ENCODE assay signal across 15 cellular contexts in the genomic region with DNA sequence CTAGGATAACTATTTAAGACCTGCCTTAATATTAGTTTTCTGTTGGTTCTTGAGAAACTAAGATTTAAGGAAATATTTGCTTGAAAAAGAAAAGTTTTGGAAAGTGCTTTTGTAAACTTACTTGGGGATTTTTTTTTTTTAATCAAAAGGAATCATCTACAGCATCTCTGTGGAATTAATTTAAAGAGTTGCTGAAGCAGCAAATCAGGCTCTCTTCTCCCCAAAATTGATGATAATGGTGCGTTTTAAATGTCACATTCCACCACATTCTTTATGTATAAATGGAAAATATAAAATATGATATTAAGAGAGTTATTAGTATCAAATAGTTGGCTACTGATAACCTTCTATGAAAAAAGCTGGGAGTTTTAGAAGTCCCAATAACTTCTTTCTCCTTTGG. TPM values are rescaled to one million over a fixed set of nuclear protein-coding genes. Genes with fewer than 3 reads are reported as not detected.
DNase-seq lines count a peak whose midpoint lies in the region; ATAC-seq and TF ChIP-seq lines count a peak whose summit lies in the region.
"Had no signal": no experiment of that assay in that cellular context is flagged by ENCODE, and none has a peak within 500 bp of the region (broad histone marks: within the 10 kb centered on the region; RNA-seq: fewer than 3 reads in every experiment).

No MANE protein-coding gene starts in this region.

- no peak for TF ChIP-seq CTCF in left ventricle myocardium inferior (IDR thresholded peaks at IDR 0.05; ENCODE audit: borderline replicate concordance)
- no peak for TF ChIP-seq CTCF in esophagus muscularis mucosa (IDR thresholded peaks at IDR 0.05)
- TF ChIP-seq CTCF in neural progenitor cell (IDR thresholded peaks at IDR 0.05), result no peak

- H3K36me3 ChIP-seq in left ventricle myocardium inferior, result no peaks in the 10 kb centered on the region
- H3K36me3 ChIP-seq in esophagus muscularis mucosa, result no peaks in the 10 kb centered on the region
- H3K36me3 ChIP-seq in neural progenitor cell, result no peaks in the 10 kb centered on the region

- no peak overlapping the region for H2AFZ ChIP-seq in neural progenitor cell (replicated peaks)

- H3F3A ChIP-seq in neural progenitor cell (ENCODE audit: low read depth), result peaks cover 58% of the 10 kb centered on the region

- peak overlapping the region; percentile 94 for H3K4me2 ChIP-seq in neural progenitor cell

- H3K27me3 Mint-ChIP-seq in neural progenitor cell (ENCODE audit: insufficient read depth, low read depth), result peaks cover 3% of the 10 kb centered on the region

- peak overlapping the region; percentile 74 for H3K4me3 ChIP-seq in left ventricle myocardium inferior
- H3K4me3 ChIP-seq in right cardiac atrium (ENCODE audit: low read length), result no peak overlapping the region
- peak overlapping the region in 1 of 4 donors; percentile 95 for H3K4me3 ChIP-seq in esophagus muscularis mucosa
- H3K4me3 ChIP-seq in neural progenitor cell, result peak overlapping the region; percentile 91

- peak overlapping the region; percentile 100 for H3K27ac ChIP-seq in left ventricle myocardium inferior (replicated peaks)
- H3K27ac ChIP-seq in right cardiac atrium (ENCODE audit: low read length), result no peak overlapping the region
- H3K27ac ChIP-seq in esophagus muscularis mucosa (replicated peaks in 1 of 4), result peak overlapping the region; percentile 99 to 100 (median 100)
- peak overlapping the region; percentile 97 for H3K27ac ChIP-seq in neural progenitor cell

- WGBS in right cardiac atrium, result 48% methylated on average over 1 of the region's 1 CpG
- 62% methylated on average over 1 of the region's 1 CpG for WGBS in esophagus muscularis mucosa

- peaks cover 91% of the 10 kb centered on the region for H3K79me2 ChIP-seq in neural progenitor cell (ENCODE audit: low read depth)

- DNase-seq in left ventricle myocardium inferior (no peak), right cardiac atrium (no peak), esophagus muscularis mucosa (ENCODE audit: extremely low spot score) (no peak), neural progenitor cell (ENCODE audit: low spot score) (no peak), glomerular visceral epithelial cell (ENCODE audit: extremely low spot score) (no peak), nucleus accumbens (lab: John Stamatoyannopoulos, UW) (no peak), NCI-H748 treated with DMSO at 0.1 percent for 48 hours (lab: John Stamatoyannopoulos, UW) (no peak)
- DNase-seq in activated T-cell treated with anti-CD3 and anti-CD28 coated beads, Interleukin-2, amount 50 U/mL, for 48 hours, result no peak
- DNase-seq: amygdala; GDM1; H7; left colon; NCI-H82; stimulated activated CD4-positive, alpha-beta T cell treated with anti-CD3 and anti-CD28 coated beads, Interleukin-15, amount 100 ng/mL, for 24 hours; stimulated activated naive CD4-positive, alpha-beta T cell had no signal

- H3K9me3 Mint-ChIP-seq in neural progenitor cell, result no peaks in the 10 kb centered on the region

- peaks cover 88% of the 10 kb centered on the region for H3K4me1 ChIP-seq in left ventricle myocardium inferior
- peaks cover 25% of the 10 kb centered on the region for H3K4me1 ChIP-seq in right cardiac atrium (ENCODE audit: control insufficient read depth, insufficient read depth, low read length)
- peaks cover 69 to 80% (median 77%) of the 10 kb centered on the region in 4 donors for H3K4me1 ChIP-seq in esophagus muscularis mucosa
- peaks cover 70% of the 10 kb centered on the region for H3K4me1 ChIP-seq in neural progenitor cell

- no peak for ATAC-seq in right cardiac atrium
- ATAC-seq: left colon had no signal

- H3K36me3 Mint-ChIP-seq in neural progenitor cell, result no peaks in the 10 kb centered on the region

- no peak overlapping the region for H3K9ac ChIP-seq in neural progenitor cell

- H4K20me1 ChIP-seq in neural progenitor cell (ENCODE audit: low read depth), result peaks cover 57% of the 10 kb centered on the region

- TF ChIP-seq POLR2A in esophagus muscularis mucosa (IDR thresholded peaks at IDR 0.05; ENCODE audit: low read depth), result no peak

- no peak overlapping the region for H3K4me3 Mint-ChIP-seq in neural progenitor cell

- H3K27me3 ChIP-seq in left ventricle myocardium inferior (ENCODE audit: low read depth) (no peaks in the 10 kb centered on the region), right cardiac atrium (ENCODE audit: control insufficient read depth, insufficient read depth) (no peaks in the 10 kb centered on the region), esophagus muscularis mucosa (no peaks in the 10 kb centered on the region), neural progenitor cell (no peaks in the 10 kb centered on the region)

- intact Hi-C loops in left ventricle myocardium inferior (cut with micrococcal nuclease) (no loop called here), right cardiac atrium (cut with DNase I) (loop anchor here in 1 of 4 donors (5.0 kb wide), 1 partner anchor 281 kb away; no protein-coding TSS in a partner anchor), esophagus muscularis mucosa (cut with DNase I) (no loop called here)

- no peak for TF ChIP-seq EP300 in esophagus muscularis mucosa (IDR thresholded peaks at IDR 0.05)

- no peaks in the 10 kb centered on the region for H3K9me3 ChIP-seq in left ventricle myocardium inferior (replicated peaks)
- H3K9me3 ChIP-seq in right cardiac atrium (ENCODE audit: control insufficient read depth, low read length), result no peaks in the 10 kb centered on the region
- H3K9me3 ChIP-seq in esophagus muscularis mucosa, result peaks cover 0 to 4% (median 0%) of the 10 kb centered on the region in 4 donors
- no peaks in the 10 kb centered on the region for H3K9me3 ChIP-seq in neural progenitor cell (ENCODE audit: low read depth)

- peaks cover 75% of the 10 kb centered on the region for H3K4me1 Mint-ChIP-seq in neural progenitor cell

- no peak overlapping the region for H3K27ac Mint-ChIP-seq in neural progenitor cell

RNA-seq across cellular contexts. Expression of gene KLF3, which starts 4.2 kb away (rescaled TPM):
- total RNA-seq in left ventricle myocardium inferior, result 16.5 TPM
- 10 to 100 TPM; 22.2 to 29.3 (median 25.4) TPM for total RNA-seq in right cardiac atrium
- polyA plus RNA-seq in right cardiac atrium, result 10.6 TPM
- 10 to 100 TPM; 30.8 to 50.4 (median 40.4) TPM for total RNA-seq in esophagus muscularis mucosa
- total RNA-seq in neural progenitor cell (ENCODE audit: low replicate concordance), result 22.8 and 24.8 TPM in 2 replicates
